ENCODE assay signal across 23 cellular contexts in the genomic region with DNA sequence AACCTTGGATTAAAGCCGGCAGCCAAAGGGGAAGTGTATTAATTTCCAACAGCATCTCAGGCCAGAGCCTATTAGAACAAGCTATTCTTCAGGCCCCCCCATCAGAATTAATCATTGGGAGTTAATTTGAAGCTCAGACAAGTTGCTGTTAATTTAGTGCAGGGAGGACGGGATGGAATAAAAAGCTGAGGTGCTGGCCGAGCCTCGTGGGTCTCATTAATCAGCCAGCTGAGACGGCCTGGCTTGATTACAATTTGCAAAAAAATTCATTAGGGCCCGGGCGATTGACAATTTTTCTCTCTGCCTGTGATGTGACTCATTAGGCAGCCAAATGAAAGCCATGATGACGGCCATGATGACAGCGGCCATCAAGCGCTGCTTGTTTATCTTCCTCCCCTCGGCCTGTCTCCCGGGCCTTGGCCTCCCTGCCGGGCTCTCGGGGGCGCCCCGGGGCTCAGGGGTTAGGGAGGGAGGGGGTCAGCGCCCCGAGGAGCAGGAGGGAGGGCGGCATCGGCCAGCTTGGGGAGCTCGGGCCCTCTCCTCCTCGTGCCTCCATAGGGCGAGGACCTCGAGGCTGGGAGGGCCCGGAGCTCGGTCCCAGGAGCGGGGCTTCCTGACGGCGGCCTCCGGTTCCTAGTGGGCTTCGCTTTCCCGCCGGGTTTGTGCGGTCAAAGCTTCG. TPM values are rescaled to one million over a fixed set of nuclear protein-coding genes. Genes with fewer than 3 reads are reported as not detected.
DNase-seq lines count a peak whose midpoint lies in the region; ATAC-seq and TF ChIP-seq lines count a peak whose summit lies in the region.
"Had no signal": no experiment of that assay in that cellular context is flagged by ENCODE, and none has a peak within 500 bp of the region (broad histone marks: within the 10 kb centered on the region; RNA-seq: fewer than 3 reads in every experiment).

No MANE protein-coding gene starts in this region.

- peaks cover 11% of the 10 kb centered on the region for H3K79me1 ChIP-seq in mesenchymal stem cell (replicated peaks; ENCODE audit: low read length, poor library complexity, severe bottlenecking)

- H3K4me3 ChIP-seq in mesenchymal stem cell (ENCODE audit: insufficient read depth in 1 of 2, low read depth in 1 of 2, low read length in 2 of 2) (no peak overlapping the region), upper lobe of right lung (no peak overlapping the region)
- H3K4me3 ChIP-seq: A549 had no signal

- no peak overlapping the region for H3K9ac ChIP-seq in mesenchymal stem cell (ENCODE audit: low read length)

- peak overlapping the region; percentile 41 for H3K27ac Mint-ChIP-seq in activated CD4-positive, alpha-beta T cell treated with anti-CD3 and anti-CD28 coated beads, Interleukin-2, amount 10 ng/mL, durations not matched to agents 7 days and 5 days
- peak overlapping the region in 1 of 5 experiments; percentile 57 for H3K27ac Mint-ChIP-seq in brain
- H3K27ac Mint-ChIP-seq: dendritic cell treated with granulocyte-macrophage colony-stimulating factor and Interleukin-4, amounts not matched to agents 40 ng/mL and 50 ng/mL, for 4 days had no signal

- no peaks in the 10 kb centered on the region for H3K9me3 Mint-ChIP-seq in activated CD4-positive, alpha-beta T cell treated with anti-CD3 and anti-CD28 coated beads, Interleukin-2, amount 10 ng/mL, durations not matched to agents 7 days and 5 days
- peaks cover 0 to 4% (median 0%) of the 10 kb centered on the region in 5 experiments for H3K9me3 Mint-ChIP-seq in brain
- H3K9me3 Mint-ChIP-seq: dendritic cell treated with granulocyte-macrophage colony-stimulating factor and Interleukin-4, amounts not matched to agents 40 ng/mL and 50 ng/mL, for 4 days had no signal

- H3K4me3 Mint-ChIP-seq in activated CD4-positive, alpha-beta T cell treated with anti-CD3 and anti-CD28 coated beads, Interleukin-2, amount 10 ng/mL, durations not matched to agents 7 days and 5 days: no peak overlapping the region
- peak overlapping the region; percentile 29 to 54 (median 34) for H3K4me3 Mint-ChIP-seq in brain
- H3K4me3 Mint-ChIP-seq: dendritic cell treated with granulocyte-macrophage colony-stimulating factor and Interleukin-4, amounts not matched to agents 40 ng/mL and 50 ng/mL, for 4 days had no signal

- H2AFZ ChIP-seq in mesenchymal stem cell (ENCODE audit: low read depth, low read length): no peak overlapping the region

- H4K91ac ChIP-seq in mesenchymal stem cell (ENCODE audit: low read length): no peak overlapping the region

- POLR2A ChIA-PET in activated CD4-positive, alpha-beta T cell treated with anti-CD3 and anti-CD28 coated beads, Interleukin-2, amount 10 ng/mL, durations not matched to agents 7 days and 5 days (lab: Charles Lee): no interaction called here

- H2BK5ac ChIP-seq in mesenchymal stem cell (ENCODE audit: low read depth, low read length, poor library complexity, severe bottlenecking): no peak overlapping the region

- DNase-seq in activated CD4-positive, alpha-beta T cell treated with anti-CD3 and anti-CD28 coated beads, Interleukin-2, amount 10 ng/mL, durations not matched to agents 7 days and 5 days: no peak
- DNase-seq in activated CD4-positive, alpha-beta T cell treated with anti-CD3 and anti-CD28 coated beads for 1 hour: no peak
- DNase-seq in mesenchymal stem cell: no peak
- peak; percentile 56 for DNase-seq in upper lobe of right lung
- no peak for DNase-seq in NOMO-1 treated with DMSO at 0.1 percent for 48 hours (lab: John Stamatoyannopoulos, UW; ENCODE audit: unreplicated experiment)
- no peak for DNase-seq in NCI-H774 (lab: John Stamatoyannopoulos, UW)
- DNase-seq in occipital lobe (lab: John Stamatoyannopoulos, UW): no peak
- DNase-seq: activated naive CD4-positive, alpha-beta T cell; DMS79; GOT3; KBM-7; lower lobe of right lung; NCI-H2029 treated with DMSO at 0.1 percent for 48 hours; NCI-H510A; Right ventricle myocardium superior; testis had no signal

- TF ChIP-seq CTCF in brain (conservative IDR thresholded peaks at IDR 0.05) (no peak), upper lobe of right lung (IDR thresholded peaks at IDR 0.05) (no peak)

- intact Hi-C loops in upper lobe of right lung (cut with DNase I): no loop called here

- no peak overlapping the region for H2BK15ac ChIP-seq in mesenchymal stem cell (ENCODE audit: low read depth, poor library complexity, severe bottlenecking)

- H3K4me1 Mint-ChIP-seq in activated CD4-positive, alpha-beta T cell treated with anti-CD3 and anti-CD28 coated beads, Interleukin-2, amount 10 ng/mL, durations not matched to agents 7 days and 5 days: peaks cover 3% of the 10 kb centered on the region
- H3K4me1 Mint-ChIP-seq in brain: peaks cover 36% of the 10 kb centered on the region

- H2BK12ac ChIP-seq in mesenchymal stem cell (ENCODE audit: low read length in 2 of 2): no peak overlapping the region

- H4K8ac ChIP-seq in mesenchymal stem cell (ENCODE audit: low read length): no peak overlapping the region

- no peak overlapping the region for H2AK5ac ChIP-seq in mesenchymal stem cell (ENCODE audit: low read length, severe bottlenecking)

- peaks cover 3% of the 10 kb centered on the region for H3K36me3 Mint-ChIP-seq in activated CD4-positive, alpha-beta T cell treated with anti-CD3 and anti-CD28 coated beads, Interleukin-2, amount 10 ng/mL, durations not matched to agents 7 days and 5 days (ENCODE audit: low read depth)
- H3K36me3 Mint-ChIP-seq in brain: no peaks in the 10 kb centered on the region

- peaks cover 54% of the 10 kb centered on the region for H3K27me3 Mint-ChIP-seq in activated CD4-positive, alpha-beta T cell treated with anti-CD3 and anti-CD28 coated beads, Interleukin-2, amount 10 ng/mL, durations not matched to agents 7 days and 5 days
- H3K27me3 Mint-ChIP-seq in brain: peaks cover 91% of the 10 kb centered on the region

- H3K27ac ChIP-seq in mesenchymal stem cell (ENCODE audit: low read length, poor library complexity, severe bottlenecking): no peak overlapping the region
- H3K27ac ChIP-seq in upper lobe of right lung: no peak overlapping the region
- H3K27ac ChIP-seq: ascending aorta, lower lobe of right lung, testis had no signal

- ATAC-seq in upper lobe of right lung: no peak
- ATAC-seq: A549 had no signal

- CTCF ChIA-PET in activated CD4-positive, alpha-beta T cell treated with anti-CD3 and anti-CD28 coated beads, Interleukin-2, amount 10 ng/mL, durations not matched to agents 7 days and 5 days (lab: Charles Lee): interaction anchor here (0.6 kb wide), 1 partner anchor 19 kb away, joined by 3 read pairs; no protein-coding TSS in a partner anchor

- peaks cover 0 to 9% of the 10 kb centered on the region in 2 experiments for H3K36me3 ChIP-seq in mesenchymal stem cell (ENCODE audit: control insufficient read depth in 1 of 2, insufficient read depth in 2 of 2, low read depth in 1 of 2, low read length in 2 of 2)
- H3K36me3 ChIP-seq in upper lobe of right lung: no peaks in the 10 kb centered on the region
- H3K36me3 ChIP-seq: ascending aorta, lower lobe of right lung had no signal

- H3K4ac ChIP-seq in mesenchymal stem cell (ENCODE audit: low read depth in 1 of 2, low read length in 2 of 2): no peak overlapping the region

- H3K23ac ChIP-seq in mesenchymal stem cell (ENCODE audit: low read length in 2 of 2): no peak overlapping the region

- H3K9me3 ChIP-seq in mesenchymal stem cell (ENCODE audit: control insufficient read depth, low read length): no peaks in the 10 kb centered on the region
- H3K9me3 ChIP-seq in upper lobe of right lung: no peaks in the 10 kb centered on the region
- H3K9me3 ChIP-seq: A549, ascending aorta, lower lobe of right lung, testis had no signal

- H3K18ac ChIP-seq in mesenchymal stem cell (ENCODE audit: low read depth in 1 of 2, low read length in 2 of 2): no peak overlapping the region

- H3K14ac ChIP-seq in mesenchymal stem cell (ENCODE audit: low read length in 2 of 2): no peak overlapping the region

- peak overlapping the region; percentile 98 for H3K4me2 ChIP-seq in mesenchymal stem cell (ENCODE audit: low read length, poor library complexity, severe bottlenecking)
- H3K4me2 ChIP-seq: A549 had no signal

- WGBS in mesenchymal stem cell: 60% methylated on average over 31 of the region's 35 CpGs

- peaks cover 24 to 91% of the 10 kb centered on the region in 2 experiments for H3K27me3 ChIP-seq in mesenchymal stem cell (ENCODE audit: control insufficient read depth in 1 of 2, insufficient read depth in 1 of 2, low read length in 2 of 2)
- peaks cover 95% of the 10 kb centered on the region for H3K27me3 ChIP-seq in upper lobe of right lung
- H3K27me3 ChIP-seq: testis had no signal

- no peak overlapping the region for H2BK120ac ChIP-seq in mesenchymal stem cell (ENCODE audit: low read depth, low read length)

- H3K4me1 ChIP-seq in mesenchymal stem cell (ENCODE audit: control insufficient read depth, insufficient read depth, low read depth, low read length) (peaks cover 46% of the 10 kb centered on the region), upper lobe of right lung (peaks cover 26% of the 10 kb centered on the region)

RNA-seq across cellular contexts. Expression of a gene that starts 5.2 kb away (rescaled TPM):
- not detected for total RNA-seq in activated CD4-positive, alpha-beta T cell treated with anti-CD3 and anti-CD28 coated beads, Interleukin-2, amount 10 ng/mL, durations not matched to agents 7 days and 5 days
- polyA plus RNA-seq in brain (ENCODE audit: insufficient read depth, low read depth, low replicate concordance): not detected
- not detected for polyA plus RNA-seq in mesenchymal stem cell (2013, experiment 1 of 2)
- not detected for polyA plus RNA-seq in mesenchymal stem cell (2013, experiment 2 of 2)
- not detected for total RNA-seq in upper lobe of right lung
- not detected for total RNA-seq in occipital lobe
- total RNA-seq: ascending aorta, lower lobe of right lung, OCI-LY7, posterior vena cava, Right ventricle myocardium superior had no signal
- polyA plus RNA-seq: esophagus had no signal
